10 cellular contexts compared by ENCODE assay signal in genomic region chr4:83013931-83014330, GRCh38. TPM values are rescaled to one million over a fixed set of nuclear protein-coding genes. Genes with fewer than 3 reads are reported as not detected.
DNase-seq lines count a peak whose midpoint lies in the region; ATAC-seq and TF ChIP-seq lines count a peak whose summit lies in the region.
"Had no signal": no experiment of that assay in that cellular context is flagged by ENCODE, and none has a peak within 500 bp of the region (broad histone marks: within the 10 kb centered on the region; RNA-seq: fewer than 3 reads in every experiment).

No MANE protein-coding gene starts in this region.

- H3K4me2 ChIP-seq in fibroblast of lung (ENCODE audit: extremely low read depth, insufficient read depth, low read length) = peak overlapping the region; percentile 91

- H3K27ac Mint-ChIP-seq in T-helper 1 cell treated with Interleukin-12 subunit alpha and Interleukin-12 subunit beta and Interleukin-4 antibody, amounts not matched to agents 30 μg/mL and 1 μg/mL, for 36 hours = no peak overlapping the region

- H3K9me3 ChIP-seq in fibroblast of lung (ENCODE audit: control insufficient read depth, insufficient read depth, low read depth, low read length) (no peaks in the 10 kb centered on the region), spleen (no peaks in the 10 kb centered on the region)

- H3K27ac ChIP-seq in fibroblast of lung (ENCODE audit: insufficient read depth, low read length) = no peak overlapping the region
- H3K27ac ChIP-seq in spleen = peak overlapping the region in 6 of 8 donors; percentile 93 to 96 (median 94)

- intact Hi-C loops in spleen (cut with DNase I; ENCODE audit: low total_unique reads) = loop anchor here (10.0 kb wide), 1 partner anchor 109 kb away; the partner anchor contains the start of gene THAP9

- H3K9me3 Mint-ChIP-seq in T-helper 1 cell treated with Interleukin-12 subunit alpha and Interleukin-12 subunit beta and Interleukin-4 antibody, amounts not matched to agents 30 μg/mL and 1 μg/mL, for 36 hours = no peaks in the 10 kb centered on the region

- no peaks in the 10 kb centered on the region for H3K27me3 Mint-ChIP-seq in T-helper 1 cell treated with Interleukin-12 subunit alpha and Interleukin-12 subunit beta and Interleukin-4 antibody, amounts not matched to agents 30 μg/mL and 1 μg/mL, for 36 hours (ENCODE audit: low read depth)

- H3K9ac ChIP-seq in fibroblast of lung (ENCODE audit: insufficient read depth, low read length) = no peak overlapping the region

- H3K36me3 ChIP-seq in fibroblast of lung (ENCODE audit: control insufficient read depth, insufficient read depth, low read length) (no peaks in the 10 kb centered on the region), spleen (no peaks in the 10 kb centered on the region)

- peaks cover 28% of the 10 kb centered on the region for H3K79me2 ChIP-seq in fibroblast of lung (ENCODE audit: control insufficient read depth, insufficient read depth, low read length)

- ATAC-seq in GM19023 (IDR thresholded peaks at IDR 0.05; ENCODE audit: unreplicated experiment) = no peak
- ATAC-seq: left lobe of liver had no signal

- H3K27me3 ChIP-seq in fibroblast of lung (ENCODE audit: control insufficient read depth, insufficient read depth, low read length) (no peaks in the 10 kb centered on the region), spleen (replicated peaks in 1 of 7) (no peaks in the 10 kb centered on the region)

- TF ChIP-seq POLR2A in spleen (IDR thresholded peaks at IDR 0.05) = no peak

- H3K4me1 ChIP-seq in fibroblast of lung (ENCODE audit: control insufficient read depth, extremely low read depth, insufficient read depth, low read length) = no peaks in the 10 kb centered on the region
- H3K4me1 ChIP-seq in spleen = peaks cover 15 to 47% (median 37%) of the 10 kb centered on the region in 6 donors

- TF ChIP-seq CTCF in fibroblast of lung (conservative IDR thresholded peaks at IDR 0.05 in 1 of 2, IDR thresholded peaks at IDR 0.05 in 1 of 2; ENCODE audit: low read depth in 1 of 2, low read length in 2 of 2) (no peak), spleen (IDR thresholded peaks at IDR 0.05 in 8 of 11, conservative IDR thresholded peaks at IDR 0.05 in 3 of 11) (no peak)

- no peaks in the 10 kb centered on the region for H4K20me1 ChIP-seq in fibroblast of lung (ENCODE audit: control insufficient read depth, extremely low read depth, insufficient read depth, low read length)

- H3K36me3 Mint-ChIP-seq in T-helper 1 cell treated with Interleukin-12 subunit alpha and Interleukin-12 subunit beta and Interleukin-4 antibody, amounts not matched to agents 30 μg/mL and 1 μg/mL, for 36 hours (ENCODE audit: low read depth) = peaks cover 4% of the 10 kb centered on the region

- DNase-seq in T-helper 1 cell = no peak
- peak; percentile 3 for DNase-seq in SK-N-DZ (ENCODE audit: low spot score)
- no peak for DNase-seq in fibroblast of lung (ENCODE audit: low read depth in 2 of 2)
- no peak for DNase-seq in spleen
- no peak for DNase-seq in AG08396 (ENCODE audit: low spot score)
- no peak for DNase-seq in amygdala (lab: John Stamatoyannopoulos, UW)
- DNase-seq: activated naive CD4-positive, alpha-beta T cell treated with anti-CD3 and anti-CD28 coated beads, Interleukin-2, amount 50 U/mL, for 16 hours had no signal

- peak overlapping the region; percentile 92 for H3K4me3 Mint-ChIP-seq in T-helper 1 cell treated with Interleukin-12 subunit alpha and Interleukin-12 subunit beta and Interleukin-4 antibody, amounts not matched to agents 30 μg/mL and 1 μg/mL, for 36 hours

- peaks cover 29% of the 10 kb centered on the region for H3K4me1 Mint-ChIP-seq in T-helper 1 cell treated with Interleukin-12 subunit alpha and Interleukin-12 subunit beta and Interleukin-4 antibody, amounts not matched to agents 30 μg/mL and 1 μg/mL, for 36 hours (ENCODE audit: low read depth)

- H3K4me3 ChIP-seq in fibroblast of lung (replicated peaks in 1 of 4; ENCODE audit: control extremely low read depth in 1 of 4, insufficient read depth in 1 of 4, low read depth in 3 of 4, low read length in 4 of 4) (peak overlapping the region; percentile 31 to 97 (median 68)), spleen (peak overlapping the region in 2 of 8 donors; percentile 79 to 97)

- peak overlapping the region; percentile 48 for H2AFZ ChIP-seq in fibroblast of lung (ENCODE audit: low read length)

RNA-seq across cellular contexts. Expression of gene LIN54, which starts 3.3 kb away (rescaled TPM):
- polyA plus RNA-seq in SK-N-DZ (2014; cell fraction: cytosol; rRNA removed) = 10.8 and 14.5 TPM in 2 replicates
- 5.5 and 6.7 TPM in 2 replicates for polyA plus RNA-seq in SK-N-DZ (2014; cell fraction: nucleus; rRNA removed)
- total RNA-seq in fibroblast of lung (10.0 and 15.2 TPM in 2 replicates), spleen (10 to 100 TPM; 11.6 to 15.3 (median 13.2) TPM)
- polyA plus RNA-seq in fibroblast of lung (13.3 and 16.9 TPM in 2 replicates), spleen (1 to 10 TPM; 2.0 to 2.9 (median 2.8) TPM)
- 6.7 and 8.0 TPM in 2 replicates for polyA plus RNA-seq in fibroblast of lung (2012)
- polyA minus RNA-seq in fibroblast of lung (ENCODE audit: low replicate concordance) = 1.3 and 15.3 TPM in 2 replicates

RNA-seq across cellular contexts. Expression of gene COPS4, which starts 21.1 kb away (rescaled TPM):
- 71.9 and 72.8 TPM in 2 replicates for polyA plus RNA-seq in SK-N-DZ (2014; cell fraction: cytosol; rRNA removed)
- polyA plus RNA-seq in SK-N-DZ (2014; cell fraction: nucleus; rRNA removed) = 24.6 and 34.9 TPM in 2 replicates
- 106 and 128 TPM in 2 replicates for total RNA-seq in fibroblast of lung
- 82.3 and 92.9 TPM in 2 replicates for polyA plus RNA-seq in fibroblast of lung
- polyA plus RNA-seq in fibroblast of lung (2012) = 64.2 and 68.0 TPM in 2 replicates
- 8.1 and 14.3 TPM in 2 replicates for polyA minus RNA-seq in fibroblast of lung (ENCODE audit: low replicate concordance)
- total RNA-seq in spleen = 10 to 100 TPM; 23.9 to 35.1 (median 26.0) TPM
- polyA plus RNA-seq in spleen = 10 to 100 TPM; 20.0 to 30.8 (median 23.4) TPM
